In the genomic region with DNA sequence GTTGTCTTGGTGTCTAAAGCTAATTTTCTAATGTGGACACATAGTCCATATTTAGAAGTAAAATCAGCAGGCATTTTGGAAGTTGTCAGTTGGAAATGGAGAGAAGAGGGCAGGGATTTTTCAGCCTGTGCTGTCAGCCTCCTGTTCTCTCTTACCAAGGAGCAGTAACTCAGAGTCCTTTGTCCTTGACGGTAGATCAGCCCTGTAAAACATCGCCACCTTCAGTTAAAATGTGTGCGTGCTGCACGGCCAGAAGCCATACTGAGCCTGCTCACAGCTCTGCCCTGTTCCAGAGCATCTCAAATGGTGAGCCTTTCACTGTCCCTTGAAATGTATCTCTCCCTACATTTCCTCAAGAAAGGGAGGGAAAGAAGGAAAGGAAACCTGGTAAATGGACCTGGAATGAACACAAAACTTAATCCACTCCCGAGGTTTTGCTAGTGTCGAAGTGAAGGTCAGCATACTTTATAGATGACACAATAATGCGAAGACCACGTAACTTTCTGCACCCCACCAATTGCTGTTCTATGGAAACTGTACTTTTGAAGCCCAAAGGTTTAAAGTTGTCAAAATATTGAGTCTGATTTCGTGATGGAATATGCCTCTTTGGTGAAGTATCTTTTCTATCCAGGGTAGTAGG, we compare ENCODE assay signal across 8 cellular contexts.
DNase-seq lines count a peak whose midpoint lies in the region; ATAC-seq and TF ChIP-seq lines count a peak whose summit lies in the region.

No MANE protein-coding gene starts in this region.

- H3K36me3 ChIP-seq in HEK293 (ENCODE audit: control insufficient read depth in 2 of 2, insufficient read depth in 1 of 2, low read length in 2 of 2), result no peaks in the 10 kb centered on the region

- TF ChIP-seq CTCF in 22Rv1 (IDR thresholded peaks at IDR 0.05), result peak; percentile 83
- TF ChIP-seq CTCF in GM12865 (IDR thresholded peaks at IDR 0.05; ENCODE audit: insufficient read depth, low read depth, low read length, missing control alignments), result peak; percentile 65
- peak; percentile 69 for TF ChIP-seq CTCF in HEK293 (tag by site-specific recombination; IDR thresholded peaks at IDR 0.05)
- peak; percentile 78 to 85 (median 82) for TF ChIP-seq CTCF in nephron (IDR thresholded peaks at IDR 0.05; ENCODE audit: unreplicated experiment in 3 of 3)

- CTCF ChIA-PET in HEK293 (lab: Yijun Ruan, JAX), result interaction anchor here (0.6 to 4.1 kb wide), 18 partner anchors 8 to 598 kb away, joined by 3 to 80 read pairs (median 3); no protein-coding TSS in a partner anchor

- peak overlapping the region in 1 of 3 experiments; percentile 18 for H3K4me3 Mint-ChIP-seq in nephron
- H3K4me3 Mint-ChIP-seq in effector memory CD8-positive, alpha-beta T cell, result no peak overlapping the region

- DNase-seq in GM12865 (ENCODE audit: low read depth) (peak; percentile 80), LHCN-M2 (ENCODE audit: low read depth) (peak; percentile 45), RPMI8226 (peak; percentile 62), fibroblast of gingiva (ENCODE audit: low read depth) (peak; percentile 67)
- DNase-seq in effector memory CD8-positive, alpha-beta T cell, result no peak

- no peak overlapping the region for H3K4me3 ChIP-seq in GM12865 (ENCODE audit: low read depth, low read length)
- no peak overlapping the region for H3K4me3 ChIP-seq in HEK293 (ENCODE audit: low read depth, low read length)

- no peak overlapping the region for H3K27ac ChIP-seq in 22Rv1
- no peak overlapping the region for H3K27ac ChIP-seq in HEK293 (ENCODE audit: extremely low read depth, low read depth, low read length)

- no peaks in the 10 kb centered on the region for H3K9me3 ChIP-seq in HEK293 (ENCODE audit: control insufficient read depth, insufficient read depth, low read depth, low read length)

- H3K9me3 Mint-ChIP-seq in nephron, result no peaks in the 10 kb centered on the region
- H3K9me3 Mint-ChIP-seq in effector memory CD8-positive, alpha-beta T cell, result peaks cover 0 to 2% of the 10 kb centered on the region in 2 donors

- peak overlapping the region; percentile 91 to 95 (median 94) for H3K27ac Mint-ChIP-seq in nephron
- no peak overlapping the region for H3K27ac Mint-ChIP-seq in effector memory CD8-positive, alpha-beta T cell

- H3K4me1 ChIP-seq in HEK293 (ENCODE audit: control insufficient read depth, insufficient read depth, low read length), result peaks cover 3% of the 10 kb centered on the region; the same call in 1 of the 2 replicates

- H3K36me3 Mint-ChIP-seq in nephron (ENCODE audit: low read depth), result peaks cover 19% of the 10 kb centered on the region
- no peaks in the 10 kb centered on the region for H3K36me3 Mint-ChIP-seq in effector memory CD8-positive, alpha-beta T cell (ENCODE audit: insufficient read depth)

- POLR2A ChIA-PET in HEK293 (lab: Yijun Ruan, JAX), result no interaction called here

- no peak for ATAC-seq in effector memory CD8-positive, alpha-beta T cell (replicated peaks)

- H3K27me3 Mint-ChIP-seq in nephron (ENCODE audit: low read depth), result peaks cover 5% of the 10 kb centered on the region
- H3K27me3 Mint-ChIP-seq in effector memory CD8-positive, alpha-beta T cell, result no peaks in the 10 kb centered on the region

- peaks cover 43% of the 10 kb centered on the region for H3K4me1 Mint-ChIP-seq in nephron
- no peaks in the 10 kb centered on the region for H3K4me1 Mint-ChIP-seq in effector memory CD8-positive, alpha-beta T cell (ENCODE audit: low read depth in 2 of 2)

TF ChIP-seq in HEK293, 187 proteins besides CTCF, POLR2A, EP300 and RAD21:
- peak; percentile 71; the same call in 1 of the 2 replicates for TF ChIP-seq ZSCAN30 (tag by site-specific recombination; IDR thresholded peaks at IDR 0.05)
- TF ChIP-seq OSR2 (tag by site-specific recombination; IDR thresholded peaks at IDR 0.05), result no peak
- TF ChIP-seq ZEB2 (tag by site-specific recombination; IDR thresholded peaks at IDR 0.05), result no peak
- 0 out of 2 replicates have a peak, but pooled peaks have one; percentile 11 for TF ChIP-seq ZNF596 (tag by site-specific recombination; IDR thresholded peaks at IDR 0.05)
- TF ChIP-seq, protein P1, sequence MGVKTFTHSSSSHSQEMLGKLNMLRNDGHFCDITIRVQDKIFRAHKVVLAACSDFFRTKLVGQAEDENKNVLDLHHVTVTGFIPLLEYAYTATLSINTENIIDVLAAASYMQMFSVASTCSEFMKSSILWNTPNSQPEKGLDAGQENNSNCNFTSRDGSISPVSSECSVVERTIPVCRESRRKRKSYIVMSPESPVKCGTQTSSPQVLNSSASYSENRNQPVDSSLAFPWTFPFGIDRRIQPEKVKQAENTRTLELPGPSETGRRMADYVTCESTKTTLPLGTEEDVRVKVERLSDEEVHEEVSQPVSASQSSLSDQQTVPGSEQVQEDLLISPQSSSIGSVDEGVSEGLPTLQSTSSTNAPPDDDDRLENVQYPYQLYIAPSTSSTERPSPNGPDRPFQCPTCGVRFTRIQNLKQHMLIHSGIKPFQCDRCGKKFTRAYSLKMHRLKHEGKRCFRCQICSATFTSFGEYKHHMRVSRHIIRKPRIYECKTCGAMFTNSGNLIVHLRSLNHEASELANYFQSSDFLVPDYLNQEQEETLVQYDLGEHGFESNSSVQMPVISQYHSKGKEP (tag by site-specific recombination; IDR thresholded peaks at IDR 0.05), result no peak
- TF ChIP-seq ZNF513 (tag by site-specific recombination; IDR thresholded peaks at IDR 0.05), result no peak
- peak; percentile 75 for TF ChIP-seq ZNF654 (tag by site-specific recombination; IDR thresholded peaks at IDR 0.05; ENCODE audit: low read depth)
- no peak for TF ChIP-seq SP7 (tag by site-specific recombination; IDR thresholded peaks at IDR 0.05)
- TF ChIP-seq ZNF76 (tag by site-specific recombination; IDR thresholded peaks at IDR 0.05; ENCODE audit: borderline replicate concordance, low read depth), result no peak
- no peak for TF ChIP-seq ZNF776 (tag by site-specific recombination; IDR thresholded peaks at IDR 0.05; ENCODE audit: borderline replicate concordance)
- no peak for TF ChIP-seq ZNF670 (tag by site-specific recombination; IDR thresholded peaks at IDR 0.05; ENCODE audit: low read depth)
- TF ChIP-seq KLF7 (tag by site-specific recombination; IDR thresholded peaks at IDR 0.05; ENCODE audit: borderline replicate concordance), result no peak
- no peak for TF ChIP-seq ZNF488 (tag by site-specific recombination; IDR thresholded peaks at IDR 0.05)
- no peak for TF ChIP-seq ZNF214 (tag by site-specific recombination; IDR thresholded peaks at IDR 0.05; ENCODE audit: borderline replicate concordance)
- TF ChIP-seq ZNF155 (tag by site-specific recombination; IDR thresholded peaks at IDR 0.05), result no peak
- no peak for TF ChIP-seq ZNF48 (tag by site-specific recombination; IDR thresholded peaks at IDR 0.05)
TF ChIP-seq in HEK293: peak in this region for 3.

Comparison
In these comparisons a context has a peak if more than half of its experiments do, and no peak if none do; other contexts are left out.
1. DNase-seq: peak in GM12865 (single experiment), LHCN-M2 (single experiment), RPMI8226 (single experiment) and fibroblast of gingiva (single experiment); none in effector memory CD8-positive, alpha-beta T cell (0 of 3).
2. H3K27ac Mint-ChIP-seq: peak in nephron (3 of 3); none in effector memory CD8-positive, alpha-beta T cell (0 of 2).
3. Peak in every context shown above with its lines, with median percentiles within 50 percentile points of each other: CTCF ChIP-seq.